In the genomic region with DNA sequence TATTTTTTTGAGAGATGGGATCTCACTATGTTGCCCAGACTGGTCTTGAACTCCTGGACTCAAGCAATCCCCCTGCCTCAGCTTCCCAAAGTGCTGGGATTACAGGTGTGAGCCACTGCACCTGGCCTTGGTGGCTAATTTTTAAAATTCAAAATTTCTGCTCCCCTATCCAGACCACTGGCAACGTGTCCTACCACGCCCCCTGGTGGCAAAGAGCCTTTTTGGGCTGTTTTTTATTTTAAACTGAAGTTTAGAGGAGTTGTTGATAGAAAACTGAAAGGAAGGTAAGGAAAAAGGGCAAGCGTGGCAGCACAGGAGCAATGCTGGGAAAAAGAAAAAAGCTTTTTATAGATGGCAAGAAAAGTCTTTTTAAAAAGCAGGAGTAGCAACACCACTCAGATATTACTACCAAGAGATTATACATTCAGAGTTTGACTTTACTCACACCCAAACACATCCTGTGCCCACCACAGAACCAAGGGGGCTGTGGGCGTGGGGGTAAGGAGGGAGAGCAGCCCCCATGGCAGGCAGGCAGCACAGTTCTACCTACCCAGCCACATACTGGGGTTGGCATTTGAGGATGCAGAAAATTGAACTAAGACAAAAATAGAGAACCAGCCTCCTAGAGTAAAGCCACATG, we compare ENCODE assay signal across 8 cellular contexts. TPM values are rescaled to one million over a fixed set of nuclear protein-coding genes. Genes with fewer than 3 reads are reported as not detected.
DNase-seq lines count a peak whose midpoint lies in the region; ATAC-seq and TF ChIP-seq lines count a peak whose summit lies in the region.

No MANE protein-coding gene starts in this region.

- H3K27me3 Mint-ChIP-seq in glutamatergic neuron (ENCODE audit: unreplicated experiment): peaks cover 5% of the 10 kb centered on the region

- H3K4me3 ChIP-seq in psoas muscle: no peak overlapping the region
- H3K4me3 ChIP-seq in aorta (ENCODE audit: low read length in 2 of 2): no peak overlapping the region

- no peaks in the 10 kb centered on the region for H3K36me3 Mint-ChIP-seq in glutamatergic neuron (ENCODE audit: unreplicated experiment)

- peaks cover 42% of the 10 kb centered on the region for H3K4me1 ChIP-seq in psoas muscle
- no peaks in the 10 kb centered on the region for H3K4me1 ChIP-seq in aorta (ENCODE audit: control insufficient read depth in 1 of 2, insufficient read depth in 2 of 2, low read length in 2 of 2)

- H3K27ac Mint-ChIP-seq in glutamatergic neuron (ENCODE audit: unreplicated experiment): peak overlapping the region; percentile 34

- H3K9me3 ChIP-seq in psoas muscle: no peaks in the 10 kb centered on the region
- H3K9me3 ChIP-seq in aorta (ENCODE audit: control insufficient read depth, low read length): no peaks in the 10 kb centered on the region

- H3K36me3 ChIP-seq in psoas muscle (ENCODE audit: insufficient read depth in 1 of 2, low read depth in 1 of 2) (peaks cover 6 to 72% of the 10 kb centered on the region in 2 donors), aorta (ENCODE audit: control insufficient read depth in 1 of 2, insufficient read depth in 2 of 2, low read length in 1 of 2) (peaks cover 4 to 11% of the 10 kb centered on the region in 2 donors)

- TF ChIP-seq CTCF in glutamatergic neuron (IDR thresholded peaks at IDR 0.05; ENCODE audit: partially characterized antibody, unreplicated experiment) (peak; percentile 91), psoas muscle (IDR thresholded peaks at IDR 0.05) (peak; percentile 81)

- DNase-seq in NCI-H82 (lab: John Stamatoyannopoulos, UW): peak; percentile 54
- DNase-seq in NCI-H82 treated with DMSO at 0.1 percent for 48 hours (lab: John Stamatoyannopoulos, UW; ENCODE audit: unreplicated experiment): no peak
- DNase-seq in RPMI7951 (ENCODE audit: low read depth): peak; percentile 42
- peak; percentile 91 for DNase-seq in activated effector memory CD4-positive, alpha-beta T cell treated with anti-CD3 and anti-CD28 coated beads, Interleukin-2, amount 50 U/mL, for 16 hours
- peak; percentile 83 for DNase-seq in glutamatergic neuron
- peak; percentile 70 to 78 for DNase-seq in psoas muscle
- DNase-seq in aorta: peak; percentile 82 to 91

- H3K4me1 Mint-ChIP-seq in glutamatergic neuron (ENCODE audit: low read depth, unreplicated experiment): peaks cover 21% of the 10 kb centered on the region

- ATAC-seq in psoas muscle (no peak), aorta (ENCODE audit: low FRiP score) (peak; percentile 47), GM18909 (IDR thresholded peaks at IDR 0.05; ENCODE audit: poor library complexity, unreplicated experiment) (no peak)

- peaks cover 4% of the 10 kb centered on the region for H3K9me3 Mint-ChIP-seq in glutamatergic neuron (ENCODE audit: unreplicated experiment)

- H3K27ac ChIP-seq in psoas muscle: peak overlapping the region; percentile 89
- no peak overlapping the region for H3K27ac ChIP-seq in aorta (ENCODE audit: low read depth in 1 of 2, low read length in 2 of 2)

- intact Hi-C loops in psoas muscle (cut with DNase I): loop anchor here in 1 of 2 donors (5.0 kb wide), 1 partner anchor 158 kb away; no protein-coding TSS in a partner anchor
- intact Hi-C loops in aorta (cut with DNase I): loop anchor here (2.0 to 10.0 kb wide), 4 partner anchors 26 to 190 kb away; no protein-coding TSS in a partner anchor

- H3K27me3 ChIP-seq in psoas muscle (ENCODE audit: insufficient read depth in 3 of 3, low read length in 2 of 3) (no peaks in the 10 kb centered on the region), aorta (ENCODE audit: control insufficient read depth in 1 of 2, insufficient read depth in 2 of 2, low read length in 1 of 2) (no peaks in the 10 kb centered on the region)

- 28 to 52% (median 37%) methylated on average over 4 of the region's 4 CpGs for WGBS in psoas muscle, 3 donors
- WGBS in aorta, 2 donors: 12 to 23% methylated on average over 4 of the region's 4 CpGs

- H3K4me3 Mint-ChIP-seq in glutamatergic neuron (ENCODE audit: unreplicated experiment): no peak overlapping the region

RNA-seq across cellular contexts. Expression of a gene that starts 4.2 kb away (rescaled TPM):
- total RNA-seq in RPMI7951 (2014; rRNA removed; shearing (Covaris generic)): 59.6 and 59.9 TPM in 2 replicates
- total RNA-seq in glutamatergic neuron (ENCODE audit: unreplicated experiment) (236 TPM), psoas muscle (10 to 100 TPM; 40.8 to 75.1 (median 52.0) TPM), aorta (100 to 1,000 TPM; 256 to 262 TPM)
- polyA plus RNA-seq in psoas muscle (10 to 100 TPM; 34.6 to 43.2 (median 37.6) TPM), aorta (100 to 1,000 TPM; 357 to 465 TPM)

RNA-seq across cellular contexts. Expression of a gene that starts 11.5 kb away (rescaled TPM):
- 24.9 and 26.2 TPM in 2 replicates for total RNA-seq in RPMI7951 (2014; rRNA removed; shearing (Covaris generic))
- total RNA-seq in glutamatergic neuron (ENCODE audit: unreplicated experiment): 39.0 TPM
- total RNA-seq in psoas muscle: 10 to 100 TPM; 30.8 to 61.9 (median 53.6) TPM
- 10 to 100 TPM; 32.3 to 81.9 (median 51.6) TPM for polyA plus RNA-seq in psoas muscle
- 10 to 100 TPM; 36.5 to 55.4 TPM for total RNA-seq in aorta
- 10 to 100 TPM; 29.3 to 82.5 TPM for polyA plus RNA-seq in aorta

RNA-seq across cellular contexts. Expression of a gene that starts 11.7 kb away (rescaled TPM):
- total RNA-seq in RPMI7951 (2014; rRNA removed; shearing (Covaris generic)): 47.9 and 56.9 TPM in 2 replicates
- total RNA-seq in glutamatergic neuron (ENCODE audit: unreplicated experiment) (24.3 TPM), psoas muscle (10 to 100 TPM; 19.0 to 27.0 (median 24.3) TPM), aorta (10 to 100 TPM; 26.8 to 27.9 TPM)
- polyA plus RNA-seq in psoas muscle (10 to 100 TPM; 30.8 to 54.0 (median 36.5) TPM), aorta (10 to 100 TPM; 28.5 to 37.5 TPM)

RNA-seq across cellular contexts. Expression of a gene that starts 22.2 kb away (rescaled TPM):
- total RNA-seq in RPMI7951 (2014; rRNA removed; shearing (Covaris generic)): 232 and 251 TPM in 2 replicates
- total RNA-seq in glutamatergic neuron (ENCODE audit: unreplicated experiment): 188 TPM
- 100 to 1,000 TPM in 2 of 4 donors, 10 to 100 TPM in 2; 57.9 to 128 (median 90.6) TPM for total RNA-seq in psoas muscle
- polyA plus RNA-seq in psoas muscle: 100 to 1,000 TPM in 2 of 3 donors, 10 to 100 TPM in 1; 81.9 to 135 (median 118) TPM
- 100 to 1,000 TPM; 133 to 134 TPM for total RNA-seq in aorta
- polyA plus RNA-seq in aorta: 100 to 1,000 TPM in 1 of 2 donors, 10 to 100 TPM in 1; 64.4 to 152 TPM

RNA-seq across cellular contexts. Expression of a gene that starts 23.0 kb away (rescaled TPM):
- 23.0 and 23.4 TPM in 2 replicates for total RNA-seq in RPMI7951 (2014; rRNA removed; shearing (Covaris generic))
- total RNA-seq in glutamatergic neuron (ENCODE audit: unreplicated experiment) (33.7 TPM), psoas muscle (10 to 100 TPM; 18.7 to 26.5 (median 22.0) TPM), aorta (10 to 100 TPM; 24.5 to 38.2 TPM)
- polyA plus RNA-seq in psoas muscle (10 to 100 TPM; 10.1 to 27.4 (median 10.3) TPM), aorta (10 to 100 TPM in 1 of 2 donors, 1 to 10 TPM in 1; 6.8 to 19.9 TPM)
